ENCODE assay signal across 9 cellular contexts in genomic region chr5:172733179-172733973, GRCh38. TPM values are rescaled to one million over a fixed set of nuclear protein-coding genes. Genes with fewer than 3 reads are reported as not detected.
DNase-seq lines count a peak whose midpoint lies in the region; ATAC-seq and TF ChIP-seq lines count a peak whose summit lies in the region.
"Had no signal": no experiment of that assay in that cellular context is flagged by ENCODE, and none has a peak within 500 bp of the region (broad histone marks: within the 10 kb centered on the region; RNA-seq: fewer than 3 reads in every experiment).

No MANE protein-coding gene starts in this region.

- no peaks in the 10 kb centered on the region for H3K9me3 ChIP-seq in Karpas-422 (ENCODE audit: low read length)

- H3K27me3 ChIP-seq in Karpas-422 (ENCODE audit: low read length): no peaks in the 10 kb centered on the region

- H3K4me2 ChIP-seq in Karpas-422 (ENCODE audit: low read depth, low read length, poor library complexity, severe bottlenecking): no peak overlapping the region

- no peaks in the 10 kb centered on the region for H3K9me2 ChIP-seq in Karpas-422 (replicated peaks; ENCODE audit: insufficient read depth, low read length)

- no peak overlapping the region for H3K4me3 ChIP-seq in Karpas-422 (ENCODE audit: low read length)

- ATAC-seq in left ventricle myocardium superior (peak; percentile 92), sciatic nerve (peak; percentile 94)
- ATAC-seq: activated T-cell treated with anti-CD3 and anti-CD28 coated beads, Interleukin-2, amount 50 U/mL, for 72 hours had no signal

- DNase-seq in EH (ENCODE audit: low read depth) (peak; percentile 99), amniotic stem cell (lab: John Stamatoyannopoulos, UW) (peak; percentile 88), left ventricle myocardium superior (peak; percentile 86), sciatic nerve (ENCODE audit: low spot score) (peak; percentile 87), GM20000 (ENCODE audit: low spot score) (no peak), Karpas-422 (no peak), GDM1 (lab: John Stamatoyannopoulos, UW) (no peak)
- DNase-seq in effector CD8-positive, alpha-beta T cell (lab: John Stamatoyannopoulos, UW): no peak
- DNase-seq: activated T-cell treated with anti-CD3 and anti-CD28 coated beads, Interleukin-2, amount 50 U/mL, for 72 hours had no signal

- TF ChIP-seq CTCF in GM20000 (IDR thresholded peaks at IDR 0.05; ENCODE audit: extremely low read depth, missing control alignments): no peak

- no peak overlapping the region for H2AFZ ChIP-seq in Karpas-422 (ENCODE audit: low read length)

- no peaks in the 10 kb centered on the region for H3K36me3 ChIP-seq in Karpas-422 (ENCODE audit: insufficient read depth, low read length)

- H3K9ac ChIP-seq in Karpas-422 (ENCODE audit: low read length): no peak overlapping the region

- H4K20me1 ChIP-seq in Karpas-422 (ENCODE audit: insufficient read depth, low read depth, low read length): no peaks in the 10 kb centered on the region

- H3K4me1 ChIP-seq in Karpas-422 (ENCODE audit: low read length): no peaks in the 10 kb centered on the region

- intact Hi-C loops in left ventricle myocardium superior (cut with micrococcal nuclease): no loop called here
- intact Hi-C loops in sciatic nerve (cut with DNase I): no loop called here

- H3K27ac ChIP-seq in Karpas-422 (ENCODE audit: low read length): no peak overlapping the region

- no peaks in the 10 kb centered on the region for H3K79me2 ChIP-seq in Karpas-422 (ENCODE audit: low read length)

RNA-seq across cellular contexts. Expression of gene DUSP1, which starts 37.6 kb away (rescaled TPM):
- total RNA-seq in left ventricle myocardium superior (98.9 TPM), sciatic nerve (296 TPM)
- total RNA-seq in Karpas-422 (2014; rRNA removed; shearing (Covaris generic); ENCODE audit: low replicate concordance): 9.0 and 10.5 TPM in 2 replicates

Comparison
In these comparisons a context has a peak if more than half of its experiments do, and no peak if none do; other contexts are left out.
1. DNase-seq: peak in EH (single experiment), amniotic stem cell (single experiment), left ventricle myocardium superior (single experiment) and sciatic nerve (single experiment); none in GM20000 (single experiment), Karpas-422 (single experiment), GDM1 (single experiment) and effector CD8-positive, alpha-beta T cell (single experiment).